In genomic region chr6:37092851-37093727, GRCh38 we compare ENCODE assay signal across 14 cellular contexts.
DNase-seq lines count a peak whose midpoint lies in the region; ATAC-seq, FAIRE-seq and TF ChIP-seq lines count a peak whose summit lies in the region.
"Had no signal": no experiment of that assay in that cellular context is flagged by ENCODE, and none has a peak within 500 bp of the region (broad histone marks: within the 10 kb centered on the region; RNA-seq: fewer than 3 reads in every experiment).

No MANE protein-coding gene starts in this region.

- H3K4me2 ChIP-seq in H1 (ENCODE audit: insufficient read depth in 1 of 2, low read depth in 2 of 2, low read length in 2 of 2): no peak overlapping the region
- H3K4me2 ChIP-seq in mesenchymal stem cell (ENCODE audit: low read length, poor library complexity, severe bottlenecking): no peak overlapping the region
- H3K4me2 ChIP-seq in osteoblast (ENCODE audit: insufficient read depth, low read length): no peak overlapping the region

- H2AFZ ChIP-seq in H1 (ENCODE audit: low read length) (no peak overlapping the region), mesenchymal stem cell (ENCODE audit: low read depth, low read length) (no peak overlapping the region), osteoblast (ENCODE audit: low read length) (no peak overlapping the region)

- no peak overlapping the region for H2BK15ac ChIP-seq in H1 (ENCODE audit: low read length)
- no peak overlapping the region for H2BK15ac ChIP-seq in mesenchymal stem cell (ENCODE audit: low read depth, poor library complexity, severe bottlenecking)

- H3K27ac ChIP-seq in H1 (ENCODE audit: low read depth, low read length) (no peak overlapping the region), mesenchymal stem cell (ENCODE audit: low read length, poor library complexity, severe bottlenecking) (no peak overlapping the region), osteoblast (ENCODE audit: low read depth, low read length) (no peak overlapping the region)

- TF ChIP-seq CTCF in H1 (IDR thresholded peaks at IDR 0.05; ENCODE audit: control extremely low read depth in 1 of 3, insufficient read depth in 1 of 3, low read depth in 1 of 3, low read length in 3 of 3): no peak
- no peak for TF ChIP-seq CTCF in osteoblast (IDR thresholded peaks at IDR 0.05; ENCODE audit: extremely low read depth, low read depth, low read length)

- H2BK12ac ChIP-seq in H1 (ENCODE audit: low read depth, low read length): no peak overlapping the region; the same call in 1 of the 2 replicates
- H2BK12ac ChIP-seq in mesenchymal stem cell (ENCODE audit: low read length in 2 of 2): peak overlapping the region in 1 of 2 experiments; percentile 8

- H3K79me1 ChIP-seq in H1 (ENCODE audit: low read depth, low read length): no peaks in the 10 kb centered on the region
- no peaks in the 10 kb centered on the region for H3K79me1 ChIP-seq in mesenchymal stem cell (replicated peaks; ENCODE audit: low read length, poor library complexity, severe bottlenecking)

- no peak overlapping the region for H3K4me3 Mint-ChIP-seq in effector memory CD8-positive, alpha-beta T cell
- H3K4me3 Mint-ChIP-seq: activated B cell treated with CpG ODN at 0.5 μM for 24 hours; activated T-cell treated with anti-CD3 and anti-CD28 coated beads, Interleukin-2, amount 50 U/mL, for 4 hours had no signal

- H3K14ac ChIP-seq in H1 (ENCODE audit: insufficient read length): no peak overlapping the region
- no peak overlapping the region for H3K14ac ChIP-seq in mesenchymal stem cell (ENCODE audit: low read length in 2 of 2)

- CTCF ChIA-PET in H1 (lab: Charles Lee; ENCODE audit: partially characterized antibody): interaction anchor here (0.8 to 1.9 kb wide), 8 partner anchors 9 to 117 kb away, joined by 3 to 6 read pairs (median 4); no protein-coding TSS in a partner anchor

- no peaks in the 10 kb centered on the region for H3K4me1 Mint-ChIP-seq in effector memory CD8-positive, alpha-beta T cell (ENCODE audit: low read depth in 2 of 2)
- H3K4me1 Mint-ChIP-seq: activated B cell treated with CpG ODN at 0.5 μM for 24 hours had no signal

- H3K4me3 ChIP-seq in H1 (ENCODE audit: extremely low read depth in 1 of 4, insufficient read depth in 2 of 4, low read depth in 3 of 4, low read length in 4 of 4) (no peak overlapping the region), mesenchymal stem cell (ENCODE audit: insufficient read depth in 1 of 2, low read depth in 1 of 2, low read length in 2 of 2) (no peak overlapping the region), osteoblast (ENCODE audit: insufficient read depth, low read length) (no peak overlapping the region)

- H3K27ac Mint-ChIP-seq in effector memory CD8-positive, alpha-beta T cell: peak overlapping the region in 1 of 2 donors; percentile 56
- H3K27ac Mint-ChIP-seq: activated B cell treated with CpG ODN at 0.5 μM for 24 hours had no signal

- TF ChIP-seq RAD21 in H1 (IDR thresholded peaks at IDR 0.05 in 1 of 2, conservative IDR thresholded peaks at IDR 0.05 in 1 of 2; ENCODE audit: low read depth in 2 of 2, low read length in 2 of 2): no peak

- H3K27me3 ChIP-seq in H1 (replicated peaks in 1 of 4; ENCODE audit: control insufficient read depth in 3 of 4, extremely low read depth in 1 of 4, insufficient read depth in 3 of 4, low read length in 3 of 4): no peaks in the 10 kb centered on the region
- no peaks in the 10 kb centered on the region for H3K27me3 ChIP-seq in mesenchymal stem cell (ENCODE audit: control insufficient read depth in 1 of 2, insufficient read depth in 1 of 2, low read length in 2 of 2)
- no peaks in the 10 kb centered on the region for H3K27me3 ChIP-seq in osteoblast (ENCODE audit: insufficient read depth, low read length)

- no peaks in the 10 kb centered on the region for H3K23me2 ChIP-seq in H1 (ENCODE audit: low read depth, low read length)

- H3K23ac ChIP-seq in H1 (ENCODE audit: insufficient read length): no peak overlapping the region
- H3K23ac ChIP-seq in mesenchymal stem cell (ENCODE audit: low read length in 2 of 2): no peak overlapping the region

- TF ChIP-seq POLR2A in H1 (IDR thresholded peaks at IDR 0.05; ENCODE audit: control extremely low read depth in 1 of 2, low read depth in 2 of 2, low read length in 2 of 2): no peak

- no peak overlapping the region for H4K5ac ChIP-seq in H1 (ENCODE audit: insufficient read length, low read depth, low read length)

- WGBS in H1 (ENCODE audit: extremely low coverage in 1 of 2, insufficient coverage in 1 of 2, insufficient read length in 1 of 2, insufficient replicate concordance in 2 of 2, low coverage in 1 of 2, low lambda C conversion rate in 2 of 2, missing lambda C conversion rate in 1 of 2), 2 experiments: 80% methylated on average over 16 of the region's 16 CpGs; no CpG with 5 or more reads in 1 of the 2 experiments
- 82% methylated on average over 14 of the region's 16 CpGs for WGBS in mesenchymal stem cell

- H3K79me2 ChIP-seq in H1 (ENCODE audit: control insufficient read depth in 1 of 2, insufficient read depth in 2 of 2, low read length in 2 of 2): no peaks in the 10 kb centered on the region
- no peaks in the 10 kb centered on the region for H3K79me2 ChIP-seq in osteoblast (ENCODE audit: insufficient read depth, low read length)

- no peaks in the 10 kb centered on the region for H3K27me3 Mint-ChIP-seq in effector memory CD8-positive, alpha-beta T cell
- H3K27me3 Mint-ChIP-seq: activated B cell treated with CpG ODN at 0.5 μM for 24 hours had no signal

- H2BK20ac ChIP-seq in H1 (ENCODE audit: low read length): no peak overlapping the region

- H3K36me3 ChIP-seq in H1 (ENCODE audit: control insufficient read depth in 2 of 4, insufficient read depth in 4 of 4, low read length in 3 of 4) (no peaks in the 10 kb centered on the region), mesenchymal stem cell (ENCODE audit: control insufficient read depth in 1 of 2, insufficient read depth in 2 of 2, low read depth in 1 of 2, low read length in 2 of 2) (no peaks in the 10 kb centered on the region), osteoblast (ENCODE audit: insufficient read depth, low read length) (no peaks in the 10 kb centered on the region)

- H3K4me1 ChIP-seq in H1 (replicated peaks in 1 of 4; ENCODE audit: control insufficient read depth in 3 of 4, insufficient read depth in 4 of 4, low read length in 3 of 4) (peaks cover 0 to 5% (median 1%) of the 10 kb centered on the region in 4 experiments; a peak in 4 of 7 replicates), mesenchymal stem cell (ENCODE audit: control insufficient read depth, insufficient read depth, low read depth, low read length) (peaks cover 1% of the 10 kb centered on the region), osteoblast (ENCODE audit: insufficient read depth, low read length) (peaks cover 4% of the 10 kb centered on the region)

- ATAC-seq in Right ventricle myocardium superior (ENCODE audit: poor library complexity) (peak; percentile 15), HG02840 (IDR thresholded peaks at IDR 0.05; ENCODE audit: low FRiP score, unreplicated experiment) (no peak)
- ATAC-seq in effector memory CD8-positive, alpha-beta T cell (replicated peaks): no peak
- ATAC-seq: activated T-cell treated with anti-CD3 and anti-CD28 coated beads, Interleukin-2, amount 50 U/mL, for 4 hours had no signal

- DNase-seq in Right ventricle myocardium superior (no peak), cardiac septum (ENCODE audit: low spot score) (no peak), H1 (ENCODE audit: low read depth in 1 of 2, low spot score in 2 of 2) (no peak), mesenchymal stem cell (no peak), osteoblast (ENCODE audit: insufficient read length, low spot score, missing footprints) (no peak), NOMO-1 (lab: John Stamatoyannopoulos, UW; ENCODE audit: unreplicated experiment in 2 of 2) (no peak)
- no peak for DNase-seq in effector memory CD8-positive, alpha-beta T cell
- DNase-seq: activated B cell treated with CpG ODN at 0.5 μM for 24 hours; activated T-cell treated with anti-CD3 and anti-CD28 coated beads, Interleukin-2, amount 50 U/mL, for 4 hours; anterior cingulate cortex; DMS 273 treated with DMSO at 0.1 percent for 48 hours; effector CD8-positive, alpha-beta T cell; NCI-H1930 had no signal

- TF ChIP-seq EP300 in H1 (IDR thresholded peaks at IDR 0.05; ENCODE audit: borderline replicate concordance in 1 of 2, low read depth in 2 of 2, low read length in 2 of 2): no peak

- no peak overlapping the region for H2BK5ac ChIP-seq in H1 (ENCODE audit: low read depth, low read length)
- no peak overlapping the region for H2BK5ac ChIP-seq in mesenchymal stem cell (ENCODE audit: low read depth, low read length, poor library complexity, severe bottlenecking)

- H4K8ac ChIP-seq in H1 (ENCODE audit: extremely low read depth, insufficient read depth, low read length) (peak overlapping the region; percentile 45; the same call in 1 of the 2 replicates), mesenchymal stem cell (ENCODE audit: low read length) (no peak overlapping the region)

- H3K18ac ChIP-seq in H1 (ENCODE audit: extremely low read depth, low read length): peak overlapping the region; percentile 2; the same call in 1 of the 2 replicates
- no peak overlapping the region for H3K18ac ChIP-seq in mesenchymal stem cell (ENCODE audit: low read depth in 1 of 2, low read length in 2 of 2)

- H3K9me3 ChIP-seq in H1 (ENCODE audit: insufficient read depth in 2 of 2, low read depth in 1 of 2, low read length in 1 of 2): no peaks in the 10 kb centered on the region
- H3K9me3 ChIP-seq in mesenchymal stem cell (ENCODE audit: control insufficient read depth, low read length): no peaks in the 10 kb centered on the region
- H3K9me3 ChIP-seq in osteoblast (ENCODE audit: low read depth, low read length): no peaks in the 10 kb centered on the region

- no peak overlapping the region for H3K56ac ChIP-seq in H1 (replicated peaks; ENCODE audit: insufficient read length, low read depth, low read length)

- intact Hi-C loops in Right ventricle myocardium superior (cut with DNase I) (no loop called here), cardiac septum (cut with DNase I) (no loop called here)

- H3K36me3 Mint-ChIP-seq in effector memory CD8-positive, alpha-beta T cell (ENCODE audit: insufficient read depth): no peaks in the 10 kb centered on the region

- no peak overlapping the region for H2BK120ac ChIP-seq in H1 (replicated peaks; ENCODE audit: low read depth, low read length)
- H2BK120ac ChIP-seq in mesenchymal stem cell (ENCODE audit: low read depth, low read length): no peak overlapping the region

- H3K9me3 Mint-ChIP-seq in effector memory CD8-positive, alpha-beta T cell: no peaks in the 10 kb centered on the region
- H3K9me3 Mint-ChIP-seq: activated B cell treated with CpG ODN at 0.5 μM for 24 hours; activated T-cell treated with anti-CD3 and anti-CD28 coated beads, Interleukin-2, amount 50 U/mL, for 4 hours had no signal

- no peak overlapping the region for H3K9ac ChIP-seq in H1 (replicated peaks in 1 of 4; ENCODE audit: extremely low read depth in 1 of 4, low read depth in 3 of 4, low read length in 3 of 4)
- peak overlapping the region; percentile 45 for H3K9ac ChIP-seq in mesenchymal stem cell (ENCODE audit: low read length)

- no peaks in the 10 kb centered on the region for H4K20me1 ChIP-seq in H1 (replicated peaks in 1 of 2; ENCODE audit: control insufficient read depth in 1 of 2, insufficient read depth in 2 of 2, low read length in 2 of 2)
- no peaks in the 10 kb centered on the region for H4K20me1 ChIP-seq in osteoblast (ENCODE audit: insufficient read depth, low read length)

- H3K4ac ChIP-seq in H1 (replicated peaks; ENCODE audit: insufficient read length, low read depth, low read length): no peak overlapping the region
- no peak overlapping the region for H3K4ac ChIP-seq in mesenchymal stem cell (ENCODE audit: low read depth in 1 of 2, low read length in 2 of 2)

- no peak overlapping the region for H4K91ac ChIP-seq in H1 (replicated peaks; ENCODE audit: insufficient read length, low read length)
- H4K91ac ChIP-seq in mesenchymal stem cell (ENCODE audit: low read length): no peak overlapping the region

- POLR2A ChIA-PET in H1 (lab: Charles Lee; ENCODE audit: partially characterized antibody): interaction anchor here (0.7 to 2.4 kb wide), 6 partner anchors 10 to 79 kb away, joined by 3 to 24 read pairs (median 4); no protein-coding TSS in a partner anchor

- H2AK5ac ChIP-seq in H1 (ENCODE audit: low read depth, low read length): peak overlapping the region; percentile 45; the same call in 1 of the 2 replicates
- H2AK5ac ChIP-seq in mesenchymal stem cell (ENCODE audit: low read length, severe bottlenecking): no peak overlapping the region

- no peak for FAIRE-seq in H1 (lab: Jason Lieb, UNC)
